In the genomic region with DNA sequence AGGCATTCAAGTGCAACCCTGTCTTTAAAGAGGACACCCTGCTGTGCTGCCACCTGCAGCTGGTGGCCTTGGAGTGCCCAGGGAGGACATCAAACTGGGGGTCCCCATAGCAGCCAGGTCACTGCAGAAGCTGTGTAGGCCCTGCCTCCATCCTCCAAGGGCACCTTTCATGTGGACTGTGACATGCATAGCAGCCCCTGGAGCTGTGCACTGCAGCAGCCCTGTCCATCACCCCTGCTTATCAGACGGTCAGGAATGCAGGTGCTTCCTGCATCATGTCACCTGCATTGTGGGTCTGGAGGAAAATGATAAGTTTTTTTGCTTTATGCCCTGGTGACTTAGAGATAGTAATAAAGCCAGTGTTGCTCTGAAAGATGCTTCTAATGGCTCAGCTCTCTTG, we compare ENCODE assay signal across 18 cellular contexts.
DNase-seq lines count a peak whose midpoint lies in the region; ATAC-seq and TF ChIP-seq lines count a peak whose summit lies in the region.
"Had no signal": no experiment of that assay in that cellular context is flagged by ENCODE, and none has a peak within 500 bp of the region (broad histone marks: within the 10 kb centered on the region; RNA-seq: fewer than 3 reads in every experiment).

No MANE protein-coding gene starts in this region.

- no peak for ATAC-seq in activated CD4-positive, alpha-beta T cell treated with anti-CD3 and anti-CD28 coated beads for 36 hours
- no peak for ATAC-seq in HG02852 (IDR thresholded peaks at IDR 0.05; ENCODE audit: unreplicated experiment)
- ATAC-seq: activated CD8-positive, alpha-beta T cell treated with anti-CD3 and anti-CD28 coated beads, Interleukin-2, amount 10 ng/mL, durations not matched to agents 7 days and 5 days; Panc1 had no signal

- no peak for TF ChIP-seq CTCF in CD14-positive monocyte (IDR thresholded peaks at IDR 0.05)
- TF ChIP-seq CTCF in adrenal gland (IDR thresholded peaks at IDR 0.05), result no peak
- TF ChIP-seq CTCF in lower leg skin (IDR thresholded peaks at IDR 0.05), result no peak

- no peak for TF ChIP-seq POLR2A in adrenal gland (IDR thresholded peaks at IDR 0.05)
- no peak for TF ChIP-seq POLR2A in lower leg skin (IDR thresholded peaks at IDR 0.05)

- H3K4me3 Mint-ChIP-seq in CD14-positive monocyte, result no peak overlapping the region
- H3K4me3 Mint-ChIP-seq in activated CD4-positive, alpha-beta T cell treated with anti-CD3 and anti-CD28 coated beads for 36 hours, result no peak overlapping the region
- H3K4me3 Mint-ChIP-seq: activated CD8-positive, alpha-beta T cell treated with anti-CD3 and anti-CD28 coated beads, Interleukin-2, amount 10 ng/mL, durations not matched to agents 7 days and 5 days; mesothelial cell of epicardium; neural progenitor cell had no signal

- H3K9me3 Mint-ChIP-seq in CD14-positive monocyte, result no peaks in the 10 kb centered on the region
- no peaks in the 10 kb centered on the region for H3K9me3 Mint-ChIP-seq in activated CD4-positive, alpha-beta T cell treated with anti-CD3 and anti-CD28 coated beads for 36 hours (ENCODE audit: low read depth)
- H3K9me3 Mint-ChIP-seq: mesothelial cell of epicardium, neural progenitor cell had no signal

- WGBS in adrenal gland, 4 donors, result 10 to 40% (median 16%) methylated on average over 1 of the region's 1 CpG
- WGBS in lower leg skin, 2 donors, result 43 to 60% methylated on average over 1 of the region's 1 CpG

- peaks cover 86 to 88% of the 10 kb centered on the region in 2 donors for H3K36me3 Mint-ChIP-seq in CD14-positive monocyte
- H3K36me3 Mint-ChIP-seq in activated CD4-positive, alpha-beta T cell treated with anti-CD3 and anti-CD28 coated beads for 36 hours (ENCODE audit: low read depth), result no peaks in the 10 kb centered on the region
- H3K36me3 Mint-ChIP-seq: mesothelial cell of epicardium, neural progenitor cell had no signal

- intact Hi-C loops in CD14-positive monocyte (cut with micrococcal nuclease), result no loop called here
- intact Hi-C loops in adrenal gland (cut with DNase I), result loop anchor here in 1 of 2 donors (5.0 kb wide), 1 partner anchor 183 kb away; no protein-coding TSS in a partner anchor
- intact Hi-C loops in lower leg skin (cut with DNase I; ENCODE audit: low total_unique reads), result loop anchor here (5.0 kb wide), 1 partner anchor 183 kb away; no protein-coding TSS in a partner anchor
- intact Hi-C loops in activated CD4-positive, alpha-beta T cell treated with anti-CD3 and anti-CD28 coated beads for 36 hours (cut with DNase I, micrococcal nuclease), result no loop called here

- no peaks in the 10 kb centered on the region for H3K36me3 ChIP-seq in adrenal gland (replicated peaks in 1 of 2)
- H3K36me3 ChIP-seq: ascending aorta, BE2C, neural progenitor cell had no signal

- CTCF ChIA-PET in activated CD4-positive, alpha-beta T cell treated with anti-CD3 and anti-CD28 coated beads for 36 hours (lab: Charles Lee), result interaction anchor here (0.5 to 1.0 kb wide), 3 partner anchors 9 to 61 kb away, joined by 3 to 4 read pairs (median 3); no protein-coding TSS in a partner anchor

- H3K4me1 Mint-ChIP-seq in CD14-positive monocyte, result peaks cover 2% of the 10 kb centered on the region
- H3K4me1 Mint-ChIP-seq in activated CD4-positive, alpha-beta T cell treated with anti-CD3 and anti-CD28 coated beads for 36 hours, result peaks cover 3% of the 10 kb centered on the region

- POLR2A ChIA-PET in activated CD4-positive, alpha-beta T cell treated with anti-CD3 and anti-CD28 coated beads for 36 hours (lab: Charles Lee), result no interaction called here

- peaks cover 1 to 3% (median 2%) of the 10 kb centered on the region in 3 donors for H3K27me3 Mint-ChIP-seq in CD14-positive monocyte (ENCODE audit: low read depth in 3 of 3)
- peaks cover 7% of the 10 kb centered on the region for H3K27me3 Mint-ChIP-seq in activated CD4-positive, alpha-beta T cell treated with anti-CD3 and anti-CD28 coated beads for 36 hours

- DNase-seq in 8988T, result peak; percentile 15
- DNase-seq in CD14-positive monocyte (ENCODE audit: low spot score), result peak; percentile 17
- DNase-seq in adrenal gland, result peak in 6 of 7 donors; percentile 6 to 35 (median 12)
- DNase-seq in lower leg skin (ENCODE audit: low spot score in 2 of 2), result peak; percentile 11 to 77
- DNase-seq in activated CD4-positive, alpha-beta T cell treated with anti-CD3 and anti-CD28 coated beads for 36 hours, result no peak
- DNase-seq in NCI-H1694 (lab: John Stamatoyannopoulos, UW), result no peak
- DNase-seq in superior temporal gyrus (ENCODE audit: extremely low spot score), result no peak
- DNase-seq: activated CD8-positive, alpha-beta T cell treated with anti-CD3 and anti-CD28 coated beads, Interleukin-2, amount 10 ng/mL, durations not matched to agents 7 days and 5 days; activated gamma-delta T cell; BE2C; NCI-H2081 treated with DMSO at 0.1 percent for 48 hours; NCI-H526; stimulated activated CD4-positive, alpha-beta T cell treated with anti-CD3 and anti-CD28 coated beads, Interleukin-4, amount 100 ng/mL, for 4 hours had no signal

- H3K4me3 ChIP-seq in adrenal gland (no peak overlapping the region), lower leg skin (ENCODE audit: low read depth, poor library complexity, severe bottlenecking) (no peak overlapping the region)
- H3K4me3 ChIP-seq: ascending aorta, neural progenitor cell had no signal

- H3K27me3 ChIP-seq in adrenal gland, result no peaks in the 10 kb centered on the region
- H3K27me3 ChIP-seq: ascending aorta, BE2C, neural progenitor cell had no signal

- peaks cover 3 to 11% of the 10 kb centered on the region in 2 donors for H3K4me1 ChIP-seq in adrenal gland (replicated peaks in 1 of 2)
- H3K4me1 ChIP-seq: BE2C had no signal

- H3K27ac ChIP-seq in adrenal gland, result peak overlapping the region in 1 of 5 donors; percentile 37
- H3K27ac ChIP-seq: ascending aorta, neural progenitor cell had no signal

- no peaks in the 10 kb centered on the region for H3K9me3 ChIP-seq in adrenal gland (replicated peaks in 1 of 3)
- H3K9me3 ChIP-seq: ascending aorta, BE2C had no signal

- H3K27ac Mint-ChIP-seq in CD14-positive monocyte, result no peak overlapping the region
- no peak overlapping the region for H3K27ac Mint-ChIP-seq in activated CD4-positive, alpha-beta T cell treated with anti-CD3 and anti-CD28 coated beads for 36 hours
- H3K27ac Mint-ChIP-seq: activated CD8-positive, alpha-beta T cell treated with anti-CD3 and anti-CD28 coated beads, Interleukin-2, amount 10 ng/mL, durations not matched to agents 7 days and 5 days; mesothelial cell of epicardium; neural progenitor cell had no signal

Comparison
In these comparisons a context has a peak if more than half of its experiments do, and no peak if none do; other contexts are left out.
1. DNase-seq: peak in 8988T (single experiment), CD14-positive monocyte (single experiment), adrenal gland (6 of 7) and lower leg skin (2 of 2); none in activated CD4-positive, alpha-beta T cell treated with anti-CD3 and anti-CD28 coated beads for 36 hours (single experiment), NCI-H1694 (single experiment) and superior temporal gyrus (single experiment).